15 cellular contexts compared by ENCODE assay signal in genomic region chr7:156560075-156560474, GRCh38.
DNase-seq lines count a peak whose midpoint lies in the region; ATAC-seq, FAIRE-seq and TF ChIP-seq lines count a peak whose summit lies in the region.
"Had no signal": no experiment of that assay in that cellular context is flagged by ENCODE, and none has a peak within 500 bp of the region (broad histone marks: within the 10 kb centered on the region; RNA-seq: fewer than 3 reads in every experiment).

No MANE protein-coding gene starts in this region.

- H3K79me2 ChIP-seq in GM12878 (ENCODE audit: control insufficient read depth, insufficient read depth, low read length) (no peaks in the 10 kb centered on the region), neural progenitor cell (ENCODE audit: low read depth) (no peaks in the 10 kb centered on the region)
- H3K79me2 ChIP-seq: parathyroid adenoma had no signal

- H3K27ac ChIP-seq in GM12878 (ENCODE audit: control insufficient read depth, insufficient read depth) (no peak overlapping the region), neural progenitor cell (no peak overlapping the region), gastrocnemius medialis (no peak overlapping the region)
- H3K27ac ChIP-seq: parathyroid adenoma had no signal

- SMC1A ChIA-PET in GM12878 (lab: Charles Lee; ENCODE audit: uncharacterized antibody, unreplicated experiment), result no interaction called here

- H3K27me3 ChIP-seq in GM12878 (replicated peaks in 1 of 2; ENCODE audit: control insufficient read depth in 2 of 2, insufficient read depth in 2 of 2, low read length in 1 of 2), result no peaks in the 10 kb centered on the region
- no peaks in the 10 kb centered on the region for H3K27me3 ChIP-seq in neural progenitor cell
- H3K27me3 ChIP-seq in gastrocnemius medialis, result no peaks in the 10 kb centered on the region

- no peak for ATAC-seq in GM12878
- no peak for ATAC-seq in gastrocnemius medialis
- ATAC-seq: activated CD8-positive, alpha-beta T cell treated with anti-CD3 and anti-CD28 coated beads for 36 hours; esophagus mucosa had no signal

- H4K20me1 ChIP-seq in GM12878 (ENCODE audit: control insufficient read depth, insufficient read depth) (no peaks in the 10 kb centered on the region), neural progenitor cell (ENCODE audit: low read depth) (no peaks in the 10 kb centered on the region)

- RAD21 ChIA-PET in GM12878 (lab: Charles Lee; ENCODE audit: unreplicated experiment), result no interaction called here

- TF ChIP-seq CTCF in LNCAP (IDR thresholded peaks at IDR 0.05), result peak; percentile 20; the same call in 1 of the 2 replicates
- TF ChIP-seq CTCF in GM12878 (IDR thresholded peaks at IDR 0.05 in 2 of 3, conservative IDR thresholded peaks at IDR 0.05 in 1 of 3; ENCODE audit: control insufficient read depth in 2 of 3, extremely low read depth in 1 of 3, insufficient read depth in 1 of 3, low read depth in 3 of 3, low read length in 3 of 3), result peak in 2 of 3 experiments; percentile 24 to 31; a peak in 1 of 6 replicates
- peak; percentile 50 for TF ChIP-seq CTCF in neural progenitor cell (IDR thresholded peaks at IDR 0.05)
- TF ChIP-seq CTCF in glutamatergic neuron (IDR thresholded peaks at IDR 0.05; ENCODE audit: partially characterized antibody, unreplicated experiment), result no peak
- no peak for TF ChIP-seq CTCF in gastrocnemius medialis (IDR thresholded peaks at IDR 0.05 in 4 of 5, conservative IDR thresholded peaks at IDR 0.05 in 1 of 5)

- H3K9ac ChIP-seq in GM12878 (ENCODE audit: control insufficient read depth, insufficient read depth, low read length) (no peak overlapping the region), neural progenitor cell (no peak overlapping the region)
- H3K9ac ChIP-seq: parathyroid adenoma had no signal

- H3K4me1 ChIP-seq in GM12878 (ENCODE audit: control insufficient read depth, insufficient read depth, low read length) (no peaks in the 10 kb centered on the region), neural progenitor cell (no peaks in the 10 kb centered on the region), gastrocnemius medialis (no peaks in the 10 kb centered on the region)
- H3K4me1 ChIP-seq: parathyroid adenoma had no signal

- no TSS peak for BruUV-seq in GM12878 (replicated peaks; lab: Mats Ljungman, UMichigan)

- intact Hi-C loops in GM12878 (cut with micrococcal nuclease; ENCODE audit: unreplicated experiment) (no loop called here), gastrocnemius medialis (cut with DNase I; ENCODE audit: low total_unique reads) (no loop called here)

- peak; percentile 12 for DNase-seq in NCI-H1694 (lab: John Stamatoyannopoulos, UW)
- DNase-seq in NCI-H1694 treated with DMSO at 0.1 percent for 48 hours (lab: John Stamatoyannopoulos, UW), result no peak
- DNase-seq in GM12878 (ENCODE audit: low read depth, low spot score), result no peak
- DNase-seq in neural progenitor cell (ENCODE audit: low spot score), result peak; percentile 36
- no peak for DNase-seq in erythroblast (lab: John Stamatoyannopoulos, UW)
- DNase-seq in glutamatergic neuron, result no peak
- DNase-seq in gastrocnemius medialis, result no peak
- DNase-seq: activated CD8-positive, alpha-beta T cell treated with anti-CD3 and anti-CD28 coated beads for 36 hours; activated naive CD4-positive, alpha-beta T cell treated with anti-CD3 and anti-CD28 coated beads, Interleukin-2, amount 10 ng/mL, durations not matched to agents 7 days and 5 days; central memory CD4-positive, alpha-beta T cell had no signal

- H3K36me3 ChIP-seq in GM12878 (ENCODE audit: control insufficient read depth in 2 of 2, insufficient read depth in 2 of 2, low read length in 1 of 2) (no peaks in the 10 kb centered on the region), neural progenitor cell (no peaks in the 10 kb centered on the region), gastrocnemius medialis (no peaks in the 10 kb centered on the region)

- in situ Hi-C loops in GM12878 (cut with MboI) (no loop called here), gastrocnemius medialis (cut with MboI; ENCODE audit: low sequenced_read_pairs in 4 of 4) (no loop called here)

- no peak for FAIRE-seq in GM12878 (lab: Jason Lieb, UNC)
- FAIRE-seq: A204.1, RCC 7860 had no signal

- H3K36me3 Mint-ChIP-seq in neural progenitor cell (peaks cover 3% of the 10 kb centered on the region), glutamatergic neuron (ENCODE audit: unreplicated experiment) (peaks cover 17% of the 10 kb centered on the region)
- H3K36me3 Mint-ChIP-seq: activated naive CD4-positive, alpha-beta T cell treated with anti-CD3 and anti-CD28 coated beads, Interleukin-2, amount 10 ng/mL, durations not matched to agents 7 days and 5 days had no signal

- no peak overlapping the region for H2AFZ ChIP-seq in GM12878 (ENCODE audit: control insufficient read depth, low read depth, low read length)
- H2AFZ ChIP-seq in neural progenitor cell (replicated peaks), result no peak overlapping the region
- H2AFZ ChIP-seq: parathyroid adenoma had no signal

- H3K27ac Mint-ChIP-seq in neural progenitor cell, result no peak overlapping the region
- H3K27ac Mint-ChIP-seq in glutamatergic neuron (ENCODE audit: unreplicated experiment), result no peak overlapping the region
- H3K27ac Mint-ChIP-seq: activated CD8-positive, alpha-beta T cell treated with anti-CD3 and anti-CD28 coated beads for 36 hours; activated naive CD4-positive, alpha-beta T cell treated with anti-CD3 and anti-CD28 coated beads, Interleukin-2, amount 10 ng/mL, durations not matched to agents 7 days and 5 days had no signal

- H3K27me3 Mint-ChIP-seq in neural progenitor cell (ENCODE audit: insufficient read depth, low read depth) (no peaks in the 10 kb centered on the region), glutamatergic neuron (ENCODE audit: unreplicated experiment) (no peaks in the 10 kb centered on the region)

- CTCF ChIA-PET in GM12878 (lab: Yijun Ruan, JAX), result no interaction called here

- no peak overlapping the region for H3K4me3 Mint-ChIP-seq in neural progenitor cell
- H3K4me3 Mint-ChIP-seq in glutamatergic neuron (ENCODE audit: unreplicated experiment), result no peak overlapping the region
- H3K4me3 Mint-ChIP-seq: activated CD8-positive, alpha-beta T cell treated with anti-CD3 and anti-CD28 coated beads for 36 hours; activated naive CD4-positive, alpha-beta T cell treated with anti-CD3 and anti-CD28 coated beads, Interleukin-2, amount 10 ng/mL, durations not matched to agents 7 days and 5 days had no signal

- no peaks in the 10 kb centered on the region for H3F3A ChIP-seq in neural progenitor cell (ENCODE audit: low read depth)

- peaks cover 3% of the 10 kb centered on the region; the same call in 1 of the 3 replicates for H3K9me3 ChIP-seq in GM12878 (replicated peaks; ENCODE audit: control insufficient read depth, insufficient read depth, low read length)
- no peaks in the 10 kb centered on the region for H3K9me3 ChIP-seq in neural progenitor cell (ENCODE audit: low read depth)
- H3K9me3 ChIP-seq in gastrocnemius medialis, result no peaks in the 10 kb centered on the region

- WGBS in GM12878 (ENCODE audit: insufficient coverage, insufficient replicate concordance, low lambda C conversion rate, missing lambda C conversion rate), result 50% methylated on average over 9 of the region's 9 CpGs

- H3K4me1 Mint-ChIP-seq in neural progenitor cell (no peaks in the 10 kb centered on the region), glutamatergic neuron (ENCODE audit: low read depth, unreplicated experiment) (no peaks in the 10 kb centered on the region)
- H3K4me1 Mint-ChIP-seq: activated naive CD4-positive, alpha-beta T cell treated with anti-CD3 and anti-CD28 coated beads, Interleukin-2, amount 10 ng/mL, durations not matched to agents 7 days and 5 days had no signal

- POLR2A ChIA-PET in GM12878 (lab: Charles Lee), result no interaction called here

- H3K9me3 Mint-ChIP-seq in neural progenitor cell, result peaks cover 14% of the 10 kb centered on the region
- H3K9me3 Mint-ChIP-seq in glutamatergic neuron (ENCODE audit: unreplicated experiment), result no peaks in the 10 kb centered on the region

- no peak overlapping the region for H3K4me3 ChIP-seq in GM12878
- H3K4me3 ChIP-seq in neural progenitor cell, result no peak overlapping the region
- no peak overlapping the region for H3K4me3 ChIP-seq in gastrocnemius medialis

- TF ChIP-seq POLR2A in GM12878 (IDR thresholded peaks at IDR 0.05; ENCODE audit: low read depth, low read length) (no peak), erythroblast (IDR thresholded peaks at IDR 0.05; ENCODE audit: low read length) (no peak), gastrocnemius medialis (IDR thresholded peaks at IDR 0.05) (no peak)

- no peak for TF ChIP-seq RAD21 in GM12878 (IDR thresholded peaks at IDR 0.05; ENCODE audit: insufficient read depth, low read depth, low read length)

- H3K4me2 ChIP-seq in GM12878 (ENCODE audit: control insufficient read depth, insufficient read depth), result no peak overlapping the region
- no peak overlapping the region for H3K4me2 ChIP-seq in neural progenitor cell

- TF ChIP-seq EP300 in GM12878 (IDR thresholded peaks at IDR 0.05; ENCODE audit: borderline replicate concordance in 1 of 2, control insufficient read depth in 1 of 2, low read depth in 2 of 2, low read length in 2 of 2), result no peak

TF ChIP-seq in GM12878, 131 proteins besides CTCF, POLR2A, EP300 and RAD21:
- TF ChIP-seq ZBTB4 (CRISPR knock-in tag; IDR thresholded peaks at IDR 0.05), result no peak

Comparison
In these comparisons a context has a peak if more than half of its experiments do, and no peak if none do; other contexts are left out.
1. DNase-seq: peak in NCI-H1694 (single experiment) and neural progenitor cell (single experiment); none in NCI-H1694 treated with DMSO at 0.1 percent for 48 hours (single experiment), GM12878 (single experiment), erythroblast (0 of 2), glutamatergic neuron (single experiment) and gastrocnemius medialis (0 of 2).
2. CTCF ChIP-seq: peak in LNCAP (single experiment), GM12878 (2 of 3) and neural progenitor cell (single experiment); none in glutamatergic neuron (single experiment) and gastrocnemius medialis (0 of 5).